In the genomic region with DNA sequence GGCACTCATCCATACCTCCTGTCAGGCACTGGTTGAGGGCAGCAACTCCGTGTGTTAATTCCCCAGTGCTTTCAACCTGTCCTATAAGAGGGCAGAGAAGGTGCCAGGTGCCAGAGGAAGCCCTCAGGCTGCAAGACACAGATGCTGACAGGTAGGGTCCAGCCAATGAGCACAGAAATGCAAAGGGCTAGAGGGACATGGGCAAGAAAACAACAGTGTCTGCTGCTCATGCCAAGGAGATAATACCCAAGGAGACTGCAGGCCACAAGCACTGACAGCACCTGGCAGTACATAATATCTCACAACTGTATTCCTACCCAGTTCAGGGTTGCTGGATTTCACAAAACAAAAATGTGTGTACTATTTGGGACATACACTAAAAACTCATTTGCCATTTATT, we compare ENCODE assay signal across 27 cellular contexts.
"Had no signal": no experiment of that assay in that cellular context is flagged by ENCODE, and none has a peak within 500 bp of the region (broad histone marks: within the 10 kb centered on the region; RNA-seq: fewer than 3 reads in every experiment).

No MANE protein-coding gene starts in this region.

- H3K9me3 ChIP-seq: ovary, psoas muscle, right lobe of liver, sigmoid colon, suprapubic skin, testis, tibial artery, transverse colon, upper lobe of right lung, uterus had no signal

- FAIRE-seq: small intestine had no signal

- H3K27ac ChIP-seq: ovary, parathyroid adenoma, psoas muscle, right lobe of liver, sigmoid colon, suprapubic skin, testis, tibial artery, transverse colon, upper lobe of right lung, uterus had no signal

- H2AFZ ChIP-seq: parathyroid adenoma had no signal

- H3K4me3 ChIP-seq: ovary, psoas muscle, right lobe of liver, sigmoid colon, suprapubic skin, testis, tibial artery, transverse colon, upper lobe of right lung, uterus had no signal

- ATAC-seq: naive thymus-derived CD8-positive, alpha-beta T cell; natural killer cell treated with Interleukin-12 subunit alpha and Interleukin-12 subunit beta and Interleukin-15 and Interleukin-18, amount 100 ng/mL, for 72 hours; psoas muscle; right cardiac atrium; right lobe of liver; stimulated activated effector memory CD8-positive, alpha-beta T cell treated with anti-CD3 and anti-CD28 coated beads, Interleukin-12 subunit alpha, Interleukin-12 subunit beta, amount 100 ng/mL, for 72 hours; stimulated activated naive CD8-positive, alpha-beta T cell treated with anti-CD3 and anti-CD28 coated beads, Interleukin-15, amount 100 ng/mL, for 72 hours; stimulated activated naive CD8-positive, alpha-beta T cell treated with anti-CD3 and anti-CD28 coated beads, Interleukin-15, Interleukin-2, amounts not matched to agents 100 U/mL and 50 U/mL, for 24 hours; upper lobe of right lung had no signal

- H3K36me3 ChIP-seq: ovary, sigmoid colon, suprapubic skin, tibial artery, transverse colon, uterus had no signal

- H3K9ac ChIP-seq: parathyroid adenoma had no signal

- H3K27me3 ChIP-seq: ovary, right lobe of liver, sigmoid colon, suprapubic skin, testis, tibial artery, transverse colon, upper lobe of right lung, uterus had no signal

- H3K4me1 ChIP-seq: parathyroid adenoma, psoas muscle, right lobe of liver, suprapubic skin, upper lobe of right lung, uterus had no signal

- DNase-seq: naive thymus-derived CD8-positive, alpha-beta T cell; nephron progenitor cell; occipital lobe; ovary; posterior cingulate gyrus; psoas muscle; right cardiac atrium; right lobe of liver; sigmoid colon; small intestine; stimulated activated CD4-positive, alpha-beta T cell treated with anti-CD3 and anti-CD28 coated beads, Interleukin-15, amount 100 ng/mL, for 24 hours; stimulated activated CD4-positive, alpha-beta T cell treated with anti-CD3 and anti-CD28 coated beads, Interleukin-2, amount 100 ng/mL, for 24 hours; stimulated activated CD4-positive, alpha-beta T cell treated with anti-CD3 and anti-CD28 coated beads, Interleukin-2, amount 100 ng/mL, for 48 hours; stimulated activated CD4-positive, alpha-beta T cell treated with anti-CD3 and anti-CD28 coated beads, Interleukin-4, amount 100 ng/mL, for 24 hours; stimulated activated naive CD4-positive, alpha-beta T cell; stimulated activated naive CD8-positive, alpha-beta T cell treated with anti-CD3 and anti-CD28 coated beads, Interleukin-15, amount 100 ng/mL, for 72 hours; stimulated activated naive CD8-positive, alpha-beta T cell treated with anti-CD3 and anti-CD28 coated beads, Interleukin-15, Interleukin-2, amounts not matched to agents 100 U/mL and 50 U/mL, for 24 hours; substantia nigra; testis; tibial artery; transverse colon; upper lobe of right lung; uterus had no signal
